Comparison of ENCODE assay signal across 19 cellular contexts in the genomic region with DNA sequence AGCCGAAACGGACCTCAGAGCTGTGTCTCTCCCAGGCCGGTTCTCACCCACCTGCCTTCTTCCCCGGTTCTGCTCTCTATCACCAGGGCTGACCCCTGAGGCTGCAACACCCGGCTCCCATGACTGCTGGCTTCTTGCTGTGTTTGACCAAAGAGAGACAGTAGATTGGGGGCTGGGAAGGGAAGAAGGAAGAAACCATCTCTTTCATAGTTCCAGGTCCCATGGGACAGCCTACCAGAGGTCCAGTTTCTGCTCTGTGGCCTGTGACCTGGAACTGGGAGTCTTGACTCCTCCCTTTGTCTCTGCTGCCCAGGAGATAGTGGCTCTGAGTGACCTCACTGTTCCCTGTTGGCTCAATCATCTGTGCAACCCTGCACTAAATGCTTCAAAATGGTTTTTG. TPM values are rescaled to one million over a fixed set of nuclear protein-coding genes. Genes with fewer than 3 reads are reported as not detected.
DNase-seq lines count a peak whose midpoint lies in the region; ATAC-seq, FAIRE-seq and TF ChIP-seq lines count a peak whose summit lies in the region.
"Had no signal": no experiment of that assay in that cellular context is flagged by ENCODE, and none has a peak within 500 bp of the region (broad histone marks: within the 10 kb centered on the region; RNA-seq: fewer than 3 reads in every experiment).

No MANE protein-coding gene starts in this region.

- no peak for TF ChIP-seq EP300 in A549 (IDR thresholded peaks at IDR 0.05)

- peaks cover 20% of the 10 kb centered on the region; the same call in 2 of the 3 replicates for H3K9me3 ChIP-seq in A549
- H3K9me3 ChIP-seq in neural progenitor cell (ENCODE audit: low read depth): peaks cover 6% of the 10 kb centered on the region

- CTCF ChIA-PET in A549 (lab: Yijun Ruan, JAX): interaction anchor here (1.3 kb wide), 1 partner anchor 9 kb away, joined by 4 read pairs; no protein-coding TSS in a partner anchor
- CTCF ChIA-PET in activated CD4-positive, alpha-beta T cell treated with anti-CD3 and anti-CD28 coated beads for 36 hours (lab: Charles Lee): interaction anchor here (0.7 kb wide), 1 partner anchor 493 kb away, joined by 3 read pairs; no protein-coding TSS in a partner anchor

- whole genome bisulfite sequencing in A549 (ENCODE audit: missing lambda C conversion rate): 78% methylated on average over 5 of the region's 5 CpGs

- peaks cover 18% of the 10 kb centered on the region for H3K27me3 Mint-ChIP-seq in neural progenitor cell (ENCODE audit: insufficient read depth, low read depth)
- H3K27me3 Mint-ChIP-seq in activated CD4-positive, alpha-beta T cell treated with anti-CD3 and anti-CD28 coated beads for 36 hours: no peaks in the 10 kb centered on the region
- H3K27me3 Mint-ChIP-seq in stimulated activated naive CD8-positive, alpha-beta T cell treated with anti-CD3 and anti-CD28 coated beads, Interleukin-15, amount 100 ng/mL, for 72 hours: no peaks in the 10 kb centered on the region

- peak in 1 of 2 experiments; percentile 47; a peak in 3 of 6 replicates for ATAC-seq in A549
- peak; percentile 54 for ATAC-seq in left ventricle myocardium superior
- ATAC-seq in activated CD4-positive, alpha-beta T cell treated with anti-CD3 and anti-CD28 coated beads for 36 hours: no peak
- ATAC-seq in stimulated activated naive CD8-positive, alpha-beta T cell treated with anti-CD3 and anti-CD28 coated beads, Interleukin-15, amount 100 ng/mL, for 72 hours: no peak
- no peak for ATAC-seq in GM21786 (IDR thresholded peaks at IDR 0.05; ENCODE audit: unreplicated experiment)

- H3K4me1 ChIP-seq in A549: peaks cover 15% of the 10 kb centered on the region
- H3K4me1 ChIP-seq in neural progenitor cell: peaks cover 32% of the 10 kb centered on the region

- peaks cover 35% of the 10 kb centered on the region for H3K4me1 Mint-ChIP-seq in neural progenitor cell
- H3K4me1 Mint-ChIP-seq in activated CD4-positive, alpha-beta T cell treated with anti-CD3 and anti-CD28 coated beads for 36 hours: no peaks in the 10 kb centered on the region
- H3K4me1 Mint-ChIP-seq in stimulated activated naive CD8-positive, alpha-beta T cell treated with anti-CD3 and anti-CD28 coated beads, Interleukin-15, amount 100 ng/mL, for 72 hours: no peaks in the 10 kb centered on the region
- H3K4me1 Mint-ChIP-seq: CD8-positive, alpha-beta memory T cell had no signal

- no peak overlapping the region for H3K9ac ChIP-seq in neural progenitor cell
- H3K9ac ChIP-seq: KMS-11 had no signal

- TF ChIP-seq POLR2A in A549 (IDR thresholded peaks at IDR 0.05; ENCODE audit: low read length): no peak
- no peak for TF ChIP-seq POLR2A in erythroblast (IDR thresholded peaks at IDR 0.05; ENCODE audit: low read length)

- in situ Hi-C loops in SK-MEL-5 (cut with HindIII; ENCODE audit: low pct_unique_long_range_greater_than_20kb, low sequenced_read_pairs): no loop called here

- POLR2A ChIA-PET in A549 (lab: Yijun Ruan, JAX): no interaction called here
- POLR2A ChIA-PET in activated CD4-positive, alpha-beta T cell treated with anti-CD3 and anti-CD28 coated beads for 36 hours (lab: Charles Lee): no interaction called here

- TF ChIP-seq CTCF in A549 (IDR thresholded peaks at IDR 0.05) (no peak), neural progenitor cell (IDR thresholded peaks at IDR 0.05) (no peak)

- H3K36me3 Mint-ChIP-seq in neural progenitor cell: peaks cover 5% of the 10 kb centered on the region
- no peaks in the 10 kb centered on the region for H3K36me3 Mint-ChIP-seq in activated CD4-positive, alpha-beta T cell treated with anti-CD3 and anti-CD28 coated beads for 36 hours (ENCODE audit: low read depth)

- H4K20me1 ChIP-seq in neural progenitor cell (ENCODE audit: low read depth): no peaks in the 10 kb centered on the region

- no peak for DNase-seq in A549 (ENCODE audit: low read depth in 1 of 2, low spot score in 1 of 2)
- DNase-seq in SK-MEL-5 (ENCODE audit: low read depth, low spot score): peak; percentile 28
- no peak for DNase-seq in left ventricle myocardium superior
- DNase-seq in neural progenitor cell (ENCODE audit: low spot score): no peak
- DNase-seq in activated CD4-positive, alpha-beta T cell treated with anti-CD3 and anti-CD28 coated beads for 36 hours: no peak
- DNase-seq in erythroblast (lab: John Stamatoyannopoulos, UW): no peak
- no peak for DNase-seq in stimulated activated naive CD8-positive, alpha-beta T cell treated with anti-CD3 and anti-CD28 coated beads, Interleukin-15, amount 100 ng/mL, for 72 hours
- DNase-seq: activated effector memory CD4-positive, alpha-beta T cell treated with Interleukin-2 at 50 U/mL for 16 hours; CD8-positive, alpha-beta memory T cell; head of caudate nucleus; NCI-H82; T-helper 1 cell had no signal

- no peaks in the 10 kb centered on the region for H3K27me3 ChIP-seq in neural progenitor cell

- no peaks in the 10 kb centered on the region for H3K36me3 ChIP-seq in neural progenitor cell

- H3K4me3 ChIP-seq in A549 (no peak overlapping the region), neural progenitor cell (no peak overlapping the region)

- no peak for TF ChIP-seq RAD21 in A549 (conservative IDR thresholded peaks at IDR 0.05 in 1 of 2, IDR thresholded peaks at IDR 0.05 in 1 of 2)

- FAIRE-seq in A549 (lab: Jason Lieb, UNC): no peak
- FAIRE-seq: A204.1, colon, endothelial cell of umbilical vein had no signal

- peak overlapping the region; percentile 22 for H2AFZ ChIP-seq in neural progenitor cell (replicated peaks)

- H3K9me3 Mint-ChIP-seq in neural progenitor cell: peaks cover 21% of the 10 kb centered on the region
- H3K9me3 Mint-ChIP-seq in activated CD4-positive, alpha-beta T cell treated with anti-CD3 and anti-CD28 coated beads for 36 hours (ENCODE audit: low read depth): peaks cover 9% of the 10 kb centered on the region
- H3K9me3 Mint-ChIP-seq in stimulated activated naive CD8-positive, alpha-beta T cell treated with anti-CD3 and anti-CD28 coated beads, Interleukin-15, amount 100 ng/mL, for 72 hours: peaks cover 0 to 9% of the 10 kb centered on the region in 2 donors

- peak overlapping the region; percentile 42 for H3K27ac Mint-ChIP-seq in neural progenitor cell
- H3K27ac Mint-ChIP-seq in activated CD4-positive, alpha-beta T cell treated with anti-CD3 and anti-CD28 coated beads for 36 hours: no peak overlapping the region
- H3K27ac Mint-ChIP-seq in stimulated activated naive CD8-positive, alpha-beta T cell treated with anti-CD3 and anti-CD28 coated beads, Interleukin-15, amount 100 ng/mL, for 72 hours: no peak overlapping the region
- H3K27ac Mint-ChIP-seq: progenitor cell of endocrine pancreas had no signal

- H3F3A ChIP-seq in neural progenitor cell (ENCODE audit: low read depth): peaks cover 14% of the 10 kb centered on the region

- H3K4me2 ChIP-seq in A549 (peak overlapping the region; percentile 47; the same call in 2 of the 3 replicates), neural progenitor cell (peak overlapping the region; percentile 1)
- H3K4me2 ChIP-seq: KMS-11 had no signal

- no peak overlapping the region for H3K4me3 Mint-ChIP-seq in neural progenitor cell
- no peak overlapping the region for H3K4me3 Mint-ChIP-seq in activated CD4-positive, alpha-beta T cell treated with anti-CD3 and anti-CD28 coated beads for 36 hours
- no peak overlapping the region for H3K4me3 Mint-ChIP-seq in stimulated activated naive CD8-positive, alpha-beta T cell treated with anti-CD3 and anti-CD28 coated beads, Interleukin-15, amount 100 ng/mL, for 72 hours
- H3K4me3 Mint-ChIP-seq: CD8-positive, alpha-beta memory T cell; WTC11 had no signal

- intact Hi-C loops in left ventricle myocardium superior (cut with micrococcal nuclease): no loop called here
- intact Hi-C loops in activated CD4-positive, alpha-beta T cell treated with anti-CD3 and anti-CD28 coated beads for 36 hours (cut with DNase I, micrococcal nuclease): no loop called here

- peak overlapping the region; percentile 41 to 81; a peak in 4 of 6 replicates for H3K27ac ChIP-seq in A549
- no peak overlapping the region for H3K27ac ChIP-seq in neural progenitor cell
- H3K27ac ChIP-seq: KMS-11 had no signal

- no peaks in the 10 kb centered on the region for H3K79me2 ChIP-seq in neural progenitor cell (ENCODE audit: low read depth)

TF ChIP-seq in A549, 52 proteins besides CTCF, POLR2A, EP300 and RAD21:
- TF ChIP-seq, protein P1, sequence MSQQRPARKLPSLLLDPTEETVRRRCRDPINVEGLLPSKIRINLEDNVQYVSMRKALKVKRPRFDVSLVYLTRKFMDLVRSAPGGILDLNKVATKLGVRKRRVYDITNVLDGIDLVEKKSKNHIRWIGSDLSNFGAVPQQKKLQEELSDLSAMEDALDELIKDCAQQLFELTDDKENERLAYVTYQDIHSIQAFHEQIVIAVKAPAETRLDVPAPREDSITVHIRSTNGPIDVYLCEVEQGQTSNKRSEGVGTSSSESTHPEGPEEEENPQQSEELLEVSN (IDR thresholded peaks at IDR 0.05; ENCODE audit: borderline replicate concordance, low read depth): no peak
- TF ChIP-seq RFX5 (IDR thresholded peaks at IDR 0.05): no peak
- TF ChIP-seq HDAC2 (IDR thresholded peaks at IDR 0.05): no peak
- no peak for TF ChIP-seq TFCP2L1 (CRISPR knock-in tag; IDR thresholded peaks at IDR 0.05)
- TF ChIP-seq TP53 (CRISPR knock-in tag; IDR thresholded peaks at IDR 0.05): no peak
- no peak for TF ChIP-seq PHF8 (IDR thresholded peaks at IDR 0.05; ENCODE audit: borderline replicate concordance, low read depth)
- TF ChIP-seq FOSL2 (IDR thresholded peaks at IDR 0.05): no peak
- TF ChIP-seq FOSL2 (CRISPR knock-in tag; IDR thresholded peaks at IDR 0.05): no peak
- no peak for TF ChIP-seq JUNB (IDR thresholded peaks at IDR 0.05)
- no peak for TF ChIP-seq CEBPB (IDR thresholded peaks at IDR 0.05)

RNA-seq across cellular contexts. Expression of a gene that starts 38.1 kb away (rescaled TPM):
- polyA plus RNA-seq in A549 (2011; rRNA removed) (19.2 and 22.0 TPM in 2 replicates), A549 (2017; fragmentation: RNase III; extraction: RNeasy Plus Mini Kit Qiagen cat#74134 plus additional on column Dnase treatment) (39.0 to 43.8 TPM (median 41.2 TPM) in 3 replicates)
- polyA plus RNA-seq in A549 (2012; cell fraction: cytosol; rRNA removed): 3.9 and 4.3 TPM in 2 replicates
- polyA plus RNA-seq in A549 (2012; cell fraction: nucleus; rRNA removed): 9.3 and 15.0 TPM in 2 replicates
- 25.5 and 25.8 TPM in 2 replicates for polyA minus RNA-seq in A549 (2011; rRNA and poly(A)+ RNA removed)
- not detected in 2 replicates for total RNA-seq in SK-MEL-5 (2014; rRNA removed; shearing (Covaris generic))
- not detected in 2 replicates for polyA plus RNA-seq in SK-MEL-5 (2015; cell fraction: cytosol; rRNA removed)
- 0.09 TPM in 1 of 2 replicates, not detected in the other for polyA plus RNA-seq in SK-MEL-5 (2015; cell fraction: nucleus; rRNA removed)
- total RNA-seq in left ventricle myocardium superior (257 TPM), neural progenitor cell (ENCODE audit: low replicate concordance) (0.15 and 0.24 TPM in 2 replicates)
- total RNA-seq in activated CD4-positive, alpha-beta T cell treated with anti-CD3 and anti-CD28 coated beads for 36 hours: 1 to 10 TPM; 1.3 to 1.6 TPM
- total RNA-seq: endothelial cell of umbilical vein had no signal
- polyA plus RNA-seq: endothelial cell of umbilical vein had no signal

Comparison
In these comparisons a context has a peak if more than half of its experiments do, and no peak if none do; other contexts are left out.
1. RNA of a gene that starts 38.1 kb away (total RNA-seq): 257 TPM in left ventricle myocardium superior (single experiment); 1.3 to 1.6 TPM in activated CD4-positive, alpha-beta T cell treated with anti-CD3 and anti-CD28 coated beads for 36 hours, 0.15 to 0.24 TPM in neural progenitor cell and not detected in SK-MEL-5; every median in the first group is over 10 times any median in the second.